6 cellular contexts compared by ENCODE assay signal in the genomic region with DNA sequence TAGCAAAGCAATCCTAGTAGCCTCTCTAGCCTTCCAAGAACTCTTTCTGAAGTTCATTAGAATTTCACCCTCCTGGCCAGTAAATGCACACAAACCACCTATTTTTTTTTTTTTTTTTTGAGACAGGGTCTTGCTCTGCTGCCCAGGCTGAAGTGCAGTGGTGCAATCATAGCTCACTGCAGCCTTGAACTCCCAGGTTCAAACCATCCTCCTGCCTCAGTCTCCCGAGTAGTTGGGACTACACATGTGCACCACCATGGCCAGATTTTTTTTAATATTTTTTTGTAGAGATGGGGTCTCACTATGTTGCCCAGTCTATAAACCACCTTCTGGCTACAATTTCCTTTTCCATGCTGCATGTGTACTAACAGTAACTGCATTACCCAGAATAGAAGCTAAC.
"Had no signal": no experiment of that assay in that cellular context is flagged by ENCODE, and none has a peak within 500 bp of the region (broad histone marks: within the 10 kb centered on the region; RNA-seq: fewer than 3 reads in every experiment).

No MANE protein-coding gene starts in this region.

- DNase-seq: GM23248, GOT3, H7, KG1 had no signal

- H3K4me1 Mint-ChIP-seq: IgD-negative memory B cell had no signal

- H3K4me3 Mint-ChIP-seq: IgD-negative memory B cell had no signal

- H3K36me3 Mint-ChIP-seq: IgD-negative memory B cell had no signal

- H3K4me3 ChIP-seq: GM23248, HAP-1 had no signal

- H3K4me1 ChIP-seq: HAP-1 had no signal

- H3K27ac Mint-ChIP-seq: IgD-negative memory B cell had no signal

- H3K9me3 Mint-ChIP-seq: IgD-negative memory B cell had no signal

- H3K9me3 ChIP-seq: HAP-1 had no signal

- H3K27ac ChIP-seq: GM23248 had no signal

- H3K36me3 ChIP-seq: HAP-1 had no signal
